ENCODE assay signal across 8 cellular contexts in the genomic region with DNA sequence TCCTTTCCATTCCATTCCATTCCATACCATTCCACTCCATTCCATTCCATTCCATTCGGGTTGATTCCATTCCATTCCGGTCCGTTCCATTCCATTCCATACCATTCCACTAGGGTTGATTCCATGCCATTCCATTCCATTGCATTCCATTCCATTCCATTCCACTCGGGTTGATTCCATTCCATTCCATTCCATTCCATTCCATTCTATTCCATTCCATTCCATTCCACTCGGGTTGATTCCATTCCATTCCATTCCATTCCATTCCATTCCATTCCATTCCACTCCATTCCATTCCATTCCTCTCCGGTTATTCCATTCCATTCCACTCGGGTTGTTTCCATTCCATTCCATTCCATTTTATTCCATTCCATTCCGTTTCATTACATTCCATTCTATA.
DNase-seq lines count a peak whose midpoint lies in the region; ATAC-seq and TF ChIP-seq lines count a peak whose summit lies in the region.
"Not testable (repeated sequence)": the region's sequence is repeated elsewhere in the genome, so short reads cannot be mapped to it uniquely, and the experiment has no call there.

No MANE protein-coding gene starts in this region.

- intact Hi-C loops in IMR-90 (cut with micrococcal nuclease); right lobe of liver (cut with DNase I): not testable (repeated sequence)

- not testable (repeated sequence) for H3K79me1 ChIP-seq in IMR-90 (ENCODE audit: low read depth in 1 of 2, low read length in 2 of 2)

- H3K4me1 ChIP-seq in IMR-90 (ENCODE audit: control insufficient read depth, insufficient read depth, low read length); right lobe of liver: not testable (repeated sequence)

- H3K4me2 ChIP-seq in IMR-90 (ENCODE audit: low read depth, low read length), result not testable (repeated sequence)

- not testable (repeated sequence) for H3K9ac ChIP-seq in IMR-90 (ENCODE audit: low read depth, low read length)

- H2AK5ac ChIP-seq in IMR-90 (ENCODE audit: low read depth, low read length), result not testable (repeated sequence)

- TF ChIP-seq CTCF in IMR-90 (conservative IDR thresholded peaks at IDR 0.05; ENCODE audit: low read depth, low read length); right lobe of liver (IDR thresholded peaks at IDR 0.05): not testable (repeated sequence)

- H4K5ac ChIP-seq in IMR-90 (ENCODE audit: low read depth, low read length), result not testable (repeated sequence)

- not testable (repeated sequence) for H3K9me3 ChIP-seq in IMR-90 (ENCODE audit: control insufficient read depth, insufficient read depth, low read length); right lobe of liver

- not testable (repeated sequence) for H2AFZ ChIP-seq in IMR-90 (replicated peaks; ENCODE audit: low read length, poor library complexity)

- dilution Hi-C loops in IMR-90 (cut with HindIII; ENCODE audit: low sequenced_read_pairs, unreplicated experiment), result not testable (repeated sequence)

- H4K91ac ChIP-seq in IMR-90 (ENCODE audit: insufficient read depth, low read depth, low read length), result not testable (repeated sequence)

- H3K23ac ChIP-seq in IMR-90 (ENCODE audit: low read depth, low read length), result not testable (repeated sequence)

- H3K4me3 Mint-ChIP-seq in effector memory CD8-positive, alpha-beta T cell, result not testable (repeated sequence)

- not testable (repeated sequence) for H3K4ac ChIP-seq in IMR-90 (ENCODE audit: low read depth, low read length)

- POLR2A ChIA-PET in IMR-90 (lab: Charles Lee; ENCODE audit: unreplicated experiment), result not testable (repeated sequence)

- not testable (repeated sequence) for H4K20me1 ChIP-seq in IMR-90 (ENCODE audit: insufficient read depth, low read length)

- DNase-seq in IMR-90; effector memory CD8-positive, alpha-beta T cell; right lobe of liver; stimulated activated naive CD8-positive, alpha-beta T cell treated with anti-CD3 and anti-CD28 coated beads, Interleukin-15, Interleukin-2, amounts not matched to agents 100 U/mL and 50 U/mL, for 24 hours: not testable (repeated sequence)

- not testable (repeated sequence) for H3K27ac ChIP-seq in IMR-90 (ENCODE audit: insufficient read depth, low read length); right lobe of liver

- H2BK15ac ChIP-seq in IMR-90 (ENCODE audit: low read depth, low read length), result not testable (repeated sequence)

- H2AK9ac ChIP-seq in IMR-90 (replicated peaks; ENCODE audit: low read depth, low read length, poor library complexity), result not testable (repeated sequence)

- H3K9me1 ChIP-seq in IMR-90 (ENCODE audit: insufficient read depth, low read length), result not testable (repeated sequence)

- H3K4me3 ChIP-seq in IMR-90 (ENCODE audit: insufficient read depth, low read depth, low read length); right lobe of liver: not testable (repeated sequence)

- not testable (repeated sequence) for H3K4me1 Mint-ChIP-seq in effector memory CD8-positive, alpha-beta T cell (ENCODE audit: low read depth in 2 of 2)

- in situ Hi-C loops in IMR-90 (cut with MboI; ENCODE audit: low sequenced_read_pairs), result not testable (repeated sequence)

- H4K8ac ChIP-seq in IMR-90 (ENCODE audit: low read depth in 2 of 2, low read length in 2 of 2), result not testable (repeated sequence)

- 67% methylated on average over 2 of the region's 8 CpGs; no CpG with 5 or more reads in 1 of the 2 experiments for WGBS in IMR-90 (ENCODE audit: extremely low coverage in 2 of 2, insufficient read length in 1 of 2), 2 experiments
- 42% methylated on average over 8 of the region's 8 CpGs for WGBS in right lobe of liver (ENCODE audit: insufficient coverage, low coverage, low lambda C conversion rate, missing lambda C conversion rate)

- H3K36me3 Mint-ChIP-seq in effector memory CD8-positive, alpha-beta T cell (ENCODE audit: insufficient read depth), result not testable (repeated sequence)

- BruUV-seq in IMR-90 (replicated peaks; lab: Mats Ljungman, UMichigan), result not testable (repeated sequence)

- not testable (repeated sequence) for H2BK20ac ChIP-seq in IMR-90 (ENCODE audit: low read depth, low read length)

- not testable (repeated sequence) for H3K56ac ChIP-seq in IMR-90 (ENCODE audit: extremely low read depth, insufficient read depth, low read length)

- H3K18ac ChIP-seq in IMR-90 (ENCODE audit: low read depth, low read length), result not testable (repeated sequence)

- H2BK5ac ChIP-seq in IMR-90 (ENCODE audit: low read depth, low read length, poor library complexity, severe bottlenecking), result not testable (repeated sequence)

- not testable (repeated sequence) for H3K27ac Mint-ChIP-seq in effector memory CD8-positive, alpha-beta T cell

- H3K36me3 ChIP-seq in IMR-90 (ENCODE audit: control insufficient read depth, insufficient read depth, low read length); right lobe of liver: not testable (repeated sequence)

- peaks cover 13 to 24% of the 10 kb centered on the region in 2 donors for H3K9me3 Mint-ChIP-seq in effector memory CD8-positive, alpha-beta T cell

- H2BK120ac ChIP-seq in IMR-90 (ENCODE audit: low read depth, low read length), result not testable (repeated sequence)

- TF ChIP-seq RAD21 in IMR-90 (IDR thresholded peaks at IDR 0.05; ENCODE audit: low read length), result not testable (repeated sequence)

- H3K27me3 ChIP-seq in IMR-90 (ENCODE audit: control insufficient read depth, insufficient read depth, low read length); right lobe of liver: not testable (repeated sequence)

- ATAC-seq in GM18505 (IDR thresholded peaks at IDR 0.05; ENCODE audit: unreplicated experiment) (peak; percentile 42), GM19397 (IDR thresholded peaks at IDR 0.05; ENCODE audit: unreplicated experiment) (peak; percentile 41), HG02642 (IDR thresholded peaks at IDR 0.05; ENCODE audit: poor library complexity, unreplicated experiment) (peak; percentile 53), HG03108 (IDR thresholded peaks at IDR 0.05; ENCODE audit: unreplicated experiment) (peak; percentile 31), IMR-90 (ENCODE audit: low read depth) (peak; percentile 54), right lobe of liver (peak; percentile 66 to 79 (median 72))
- ATAC-seq in effector memory CD8-positive, alpha-beta T cell (replicated peaks), result peak; percentile 46
- peak; percentile 61 for ATAC-seq in stimulated activated naive CD8-positive, alpha-beta T cell treated with anti-CD3 and anti-CD28 coated beads, Interleukin-15, Interleukin-2, amounts not matched to agents 100 U/mL and 50 U/mL, for 24 hours

- CTCF ChIA-PET in IMR-90 (lab: Yijun Ruan, JAX), result not testable (repeated sequence)

- not testable (repeated sequence) for H3K27me3 Mint-ChIP-seq in effector memory CD8-positive, alpha-beta T cell

- H3K14ac ChIP-seq in IMR-90 (replicated peaks; ENCODE audit: low read depth, low read length), result not testable (repeated sequence)

- not testable (repeated sequence) for TF ChIP-seq POLR2A in GM18505 (IDR thresholded peaks at IDR 0.05; ENCODE audit: borderline replicate concordance, extremely low read depth, insufficient read depth, insufficient read length); IMR-90 (IDR thresholded peaks at IDR 0.05; ENCODE audit: low read depth, low read length); right lobe of liver (IDR thresholded peaks at IDR 0.05)
